In the genomic region with DNA sequence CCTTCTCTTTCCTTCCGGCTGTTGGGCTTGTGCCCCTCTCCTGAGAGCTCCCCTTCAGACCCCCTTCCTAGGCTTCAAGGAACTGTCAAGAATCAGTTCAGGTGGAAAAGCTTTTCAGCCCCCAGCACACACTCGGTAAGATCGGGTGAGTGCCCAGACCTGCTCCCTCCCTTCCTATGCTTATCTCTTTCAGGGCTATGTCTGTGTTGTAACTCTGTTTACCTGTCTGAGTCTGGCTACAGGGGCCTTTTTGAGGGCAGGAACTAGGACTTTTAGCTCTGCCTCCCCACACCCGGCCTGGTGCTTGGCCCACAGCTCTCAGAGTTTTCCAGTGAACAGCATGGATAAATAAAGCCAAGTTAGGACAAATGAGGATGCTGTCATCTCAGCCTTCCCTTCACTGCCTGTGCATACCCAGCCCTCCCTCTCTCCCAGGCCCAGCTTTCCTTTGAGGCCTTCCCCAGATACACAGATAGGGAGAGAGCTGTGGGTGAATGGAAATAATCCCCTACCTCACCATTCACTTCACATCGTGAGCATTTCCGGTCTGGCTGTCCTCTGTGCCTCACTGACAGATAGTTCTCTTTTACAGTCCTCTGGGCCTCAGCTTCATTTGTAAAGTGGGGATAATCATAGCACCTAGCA, we compare ENCODE assay signal across 1 cellular context.
TF ChIP-seq lines count a peak whose summit lies in the region.

No MANE protein-coding gene starts in this region.

TF ChIP-seq in HepG2, 621 proteins besides CTCF, POLR2A, EP300 and RAD21 (continued from another document):
- no peak for TF ChIP-seq GRHL1 (CRISPR knock-in tag; conservative IDR thresholded peaks at IDR 0.05)
- TF ChIP-seq RELA (CRISPR knock-in tag; IDR thresholded peaks at IDR 0.05): no peak
- peak; percentile 75; the same call in 1 of the 2 replicates for TF ChIP-seq SSRP1 (CRISPR knock-in tag; IDR thresholded peaks at IDR 0.05)
- no peak for TF ChIP-seq ZNF577 (CRISPR knock-in tag; IDR thresholded peaks at IDR 0.05; ENCODE audit: borderline replicate concordance, low read depth)
- peak; percentile 77 for TF ChIP-seq ZSCAN9 (CRISPR knock-in tag; IDR thresholded peaks at IDR 0.05; ENCODE audit: borderline replicate concordance)
- peak; percentile 38 for TF ChIP-seq PHF5A (CRISPR knock-in tag; IDR thresholded peaks at IDR 0.05; ENCODE audit: low read depth, unreplicated experiment)
- TF ChIP-seq DNMT3B (CRISPR knock-in tag; conservative IDR thresholded peaks at IDR 0.05): peak; percentile 88
- TF ChIP-seq PTBP1 (IDR thresholded peaks at IDR 0.05; ENCODE audit: low read depth, low read length, poor library complexity, severe bottlenecking): no peak
- 0 out of 2 replicates have a peak, but pooled peaks have one; percentile 33 for TF ChIP-seq ARID2 (CRISPR knock-in tag; IDR thresholded peaks at IDR 0.05; ENCODE audit: borderline replicate concordance)
- no peak for TF ChIP-seq PAF1 (CRISPR knock-in tag; IDR thresholded peaks at IDR 0.05)
- peak; percentile 95 for TF ChIP-seq PHF21A (CRISPR knock-in tag; IDR thresholded peaks at IDR 0.05)
- TF ChIP-seq KLF13 (CRISPR knock-in tag; IDR thresholded peaks at IDR 0.05): no peak
- TF ChIP-seq ZMYM4 (CRISPR knock-in tag; IDR thresholded peaks at IDR 0.05): 0 out of 2 replicates have a peak, but pooled peaks have one; percentile 15
- 0 out of 2 replicates have a peak, but pooled peaks have one; percentile 55 for TF ChIP-seq ONECUT2 (CRISPR knock-in tag; IDR thresholded peaks at IDR 0.05)
- no peak for TF ChIP-seq HDAC6 (IDR thresholded peaks at IDR 0.05; ENCODE audit: low read depth, low read length)
- TF ChIP-seq CEBPG (CRISPR knock-in tag; IDR thresholded peaks at IDR 0.05): peak; percentile 90
- no peak for TF ChIP-seq POLR2AphosphoS2 (IDR thresholded peaks at IDR 0.05; ENCODE audit: low read depth, low read length)
- 0 out of 2 replicates have a peak, but pooled peaks have one; percentile 37 for TF ChIP-seq ZNF44 (CRISPR knock-in tag; IDR thresholded peaks at IDR 0.05)
- no peak for TF ChIP-seq ZNF33B (CRISPR knock-in tag; IDR thresholded peaks at IDR 0.05)
- TF ChIP-seq IKZF4 (CRISPR knock-in tag; IDR thresholded peaks at IDR 0.05; ENCODE audit: borderline replicate concordance, low read depth, not compliant biosample characterization): no peak
- TF ChIP-seq ZEB1 (IDR thresholded peaks at IDR 0.05; ENCODE audit: insufficient replicate concordance, low read depth): peak; percentile 89
- peak; percentile 62 for TF ChIP-seq AHDC1 (CRISPR knock-in tag; IDR thresholded peaks at IDR 0.05; ENCODE audit: borderline replicate concordance)
- no peak for TF ChIP-seq HOXA9 (CRISPR knock-in tag; IDR thresholded peaks at IDR 0.05; ENCODE audit: borderline replicate concordance)
- TF ChIP-seq, protein P1, sequence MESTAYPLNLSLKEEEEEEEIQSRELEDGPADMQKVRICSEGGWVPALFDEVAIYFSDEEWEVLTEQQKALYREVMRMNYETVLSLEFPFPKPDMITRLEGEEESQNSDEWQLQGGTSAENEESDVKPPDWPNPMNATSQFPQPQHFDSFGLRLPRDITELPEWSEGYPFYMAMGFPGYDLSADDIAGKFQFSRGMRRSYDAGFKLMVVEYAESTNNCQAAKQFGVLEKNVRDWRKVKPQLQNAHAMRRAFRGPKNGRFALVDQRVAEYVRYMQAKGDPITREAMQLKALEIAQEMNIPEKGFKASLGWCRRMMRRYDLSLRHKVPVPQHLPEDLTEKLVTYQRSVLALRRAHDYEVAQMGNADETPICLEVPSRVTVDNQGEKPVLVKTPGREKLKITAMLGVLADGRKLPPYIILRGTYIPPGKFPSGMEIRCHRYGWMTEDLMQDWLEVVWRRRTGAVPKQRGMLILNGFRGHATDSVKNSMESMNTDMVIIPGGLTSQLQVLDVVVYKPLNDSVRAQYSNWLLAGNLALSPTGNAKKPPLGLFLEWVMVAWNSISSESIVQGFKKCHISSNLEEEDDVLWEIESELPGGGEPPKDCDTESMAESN (CRISPR knock-in tag; conservative IDR thresholded peaks at IDR 0.05): 0 out of 2 replicates have a peak, but pooled peaks have one; percentile 61
- TF ChIP-seq RFXAP (CRISPR knock-in tag; IDR thresholded peaks at IDR 0.05; ENCODE audit: borderline replicate concordance): 0 out of 2 replicates have a peak, but pooled peaks have one; percentile 51
- TF ChIP-seq FOSL1 (CRISPR knock-in tag; IDR thresholded peaks at IDR 0.05; ENCODE audit: borderline replicate concordance): no peak
- 0 out of 2 replicates have a peak, but pooled peaks have one; percentile 46 for TF ChIP-seq ZNF598 (CRISPR knock-in tag; IDR thresholded peaks at IDR 0.05; ENCODE audit: borderline replicate concordance)
- no peak for TF ChIP-seq ZHX2 (IDR thresholded peaks at IDR 0.05; ENCODE audit: low read depth)
- no peak for TF ChIP-seq ZHX2 (CRISPR knock-in tag; IDR thresholded peaks at IDR 0.05; ENCODE audit: borderline replicate concordance)
